Comparison of ENCODE assay signal across 10 cellular contexts in genomic region chr1:109649380-109649987, GRCh38. TPM values are rescaled to one million over a fixed set of nuclear protein-coding genes. Genes with fewer than 3 reads are reported as not detected.
DNase-seq lines count a peak whose midpoint lies in the region; ATAC-seq and TF ChIP-seq lines count a peak whose summit lies in the region.
"Had no signal": no experiment of that assay in that cellular context is flagged by ENCODE, and none has a peak within 500 bp of the region (broad histone marks: within the 10 kb centered on the region; RNA-seq: fewer than 3 reads in every experiment).

No MANE protein-coding gene starts in this region.

- ATAC-seq in body of pancreas (no peak), HG03378 (IDR thresholded peaks at IDR 0.05; ENCODE audit: unreplicated experiment) (no peak)

- WGBS in body of pancreas, 2 donors, result 56 to 65% methylated on average over 5 of the region's 5 CpGs

- H3K36me3 Mint-ChIP-seq in CD14-positive monocyte, result no peaks in the 10 kb centered on the region
- H3K36me3 Mint-ChIP-seq: naive B cell had no signal

- H3K4me3 ChIP-seq in body of pancreas, result no peak overlapping the region
- H3K4me3 ChIP-seq: transverse colon had no signal

- DNase-seq in CD14-positive monocyte (ENCODE audit: low spot score), result no peak
- peak; percentile 8 for DNase-seq in MV-4-11 (lab: John Stamatoyannopoulos, UW)
- no peak for DNase-seq in body of pancreas
- peak; percentile 63 for DNase-seq in myocyte (ENCODE audit: low read depth)
- DNase-seq in LoVo (ENCODE audit: low spot score), result no peak
- DNase-seq in DMS53 treated with DMSO at 0.1 percent for 48 hours (lab: John Stamatoyannopoulos, UW; ENCODE audit: unreplicated experiment), result no peak
- no peak for DNase-seq in GDM1 (lab: John Stamatoyannopoulos, UW)
- DNase-seq: naive B cell, transverse colon had no signal

- no peaks in the 10 kb centered on the region for H3K36me3 ChIP-seq in body of pancreas (replicated peaks in 1 of 2; ENCODE audit: insufficient read depth in 1 of 2, low read depth in 2 of 2)
- H3K36me3 ChIP-seq: transverse colon had no signal

- no peaks in the 10 kb centered on the region for H3K27me3 ChIP-seq in body of pancreas
- H3K27me3 ChIP-seq: transverse colon had no signal

- no peaks in the 10 kb centered on the region for H3K4me1 Mint-ChIP-seq in CD14-positive monocyte

- peaks cover 4% of the 10 kb centered on the region for H3K4me1 ChIP-seq in body of pancreas
- H3K4me1 ChIP-seq: transverse colon had no signal

- TF ChIP-seq POLR2A in body of pancreas (IDR thresholded peaks at IDR 0.05), result no peak

- intact Hi-C loops in CD14-positive monocyte (cut with micrococcal nuclease) (loop anchor here in 1 of 2 donors (10.0 kb wide), 1 partner anchor 335 kb away; the partner anchor contains the start of gene AHCYL1), body of pancreas (cut with DNase I) (no loop called here)

- H3K27me3 Mint-ChIP-seq in CD14-positive monocyte (ENCODE audit: low read depth in 3 of 3), result peaks cover 2 to 19% (median 3%) of the 10 kb centered on the region in 3 donors

- H3K27ac Mint-ChIP-seq in CD14-positive monocyte, result no peak overlapping the region

- H3K9me3 ChIP-seq in body of pancreas, result no peaks in the 10 kb centered on the region
- H3K9me3 ChIP-seq: transverse colon had no signal

- peak; percentile 26 for TF ChIP-seq CTCF in CD14-positive monocyte (IDR thresholded peaks at IDR 0.05)
- peak in 4 of 7 experiments; percentile 7 to 31 (median 12) for TF ChIP-seq CTCF in body of pancreas (IDR thresholded peaks at IDR 0.05)

- H3K4me3 Mint-ChIP-seq in CD14-positive monocyte, result peak overlapping the region in 1 of 2 donors; percentile 75
- H3K4me3 Mint-ChIP-seq: naive B cell had no signal

- no peak overlapping the region for H3K27ac ChIP-seq in body of pancreas

- peaks cover 0 to 5% (median 0%) of the 10 kb centered on the region in 7 donors for H3K9me3 Mint-ChIP-seq in CD14-positive monocyte
- H3K9me3 Mint-ChIP-seq: naive B cell had no signal

RNA-seq across cellular contexts. Expression of gene GSTM4, which starts 6.4 kb away (rescaled TPM):
- polyA plus RNA-seq in CD14-positive monocyte, result 10 to 100 TPM; 11.9 to 15.9 TPM
- total RNA-seq in body of pancreas, result 10 to 100 TPM; 24.1 to 37.2 TPM
- 5.5 and 5.8 TPM in 2 replicates for total RNA-seq in myocyte
- 6.2 TPM for polyA plus RNA-seq in myocyte (2012)

RNA-seq across cellular contexts. Expression of gene GSTM2, which starts 18.4 kb away (rescaled TPM):
- 1 to 10 TPM; 1.5 to 6.3 TPM for polyA plus RNA-seq in CD14-positive monocyte
- 10 to 100 TPM; 51.1 to 60.6 TPM for total RNA-seq in body of pancreas
- 22.6 and 28.5 TPM in 2 replicates for total RNA-seq in myocyte
- polyA plus RNA-seq in myocyte (2012), result 71.8 TPM

RNA-seq across cellular contexts. Expression of gene AMPD2, which starts 29.8 kb away (rescaled TPM):
- 100 to 1,000 TPM in 1 of 2 donors, 10 to 100 TPM in 1; 75.0 to 117 TPM for polyA plus RNA-seq in CD14-positive monocyte
- total RNA-seq in body of pancreas (100 to 1,000 TPM in 1 of 2 donors, 10 to 100 TPM in 1; 22.1 to 111 TPM), myocyte (54.9 and 60.4 TPM in 2 replicates)
- 74.7 TPM for polyA plus RNA-seq in myocyte (2012)

RNA-seq across cellular contexts. Expression of gene GNAT2, which starts 30.1 kb away (rescaled TPM):
- not detected for polyA plus RNA-seq in CD14-positive monocyte
- not detected for total RNA-seq in body of pancreas
- total RNA-seq in myocyte, result 0.13 TPM in 1 of 2 replicates, not detected in the other
- polyA plus RNA-seq in myocyte (2012), result 0.29 TPM
- total RNA-seq: transverse colon had no signal

RNA-seq across cellular contexts. Expression of gene GSTM1, which starts 38.1 kb away (rescaled TPM):
- polyA plus RNA-seq in CD14-positive monocyte, result 10 to 100 TPM; 13.5 to 27.7 TPM
- 10 to 100 TPM in 1 of 2 donors, not detected in 1; 19.5 TPM for total RNA-seq in body of pancreas
- 0.48 and 0.83 TPM in 2 replicates for total RNA-seq in myocyte
- polyA plus RNA-seq in myocyte (2012), result 1.0 TPM

Comparison
In these comparisons a context has a peak if more than half of its experiments do, and no peak if none do; other contexts are left out.
1. DNase-seq: peak in MV-4-11 (single experiment) and myocyte (single experiment); none in CD14-positive monocyte (single experiment), body of pancreas (0 of 4), LoVo (single experiment), DMS53 treated with DMSO at 0.1 percent for 48 hours (single experiment) and GDM1 (single experiment).